2 cellular contexts compared by ENCODE assay signal in the genomic region with DNA sequence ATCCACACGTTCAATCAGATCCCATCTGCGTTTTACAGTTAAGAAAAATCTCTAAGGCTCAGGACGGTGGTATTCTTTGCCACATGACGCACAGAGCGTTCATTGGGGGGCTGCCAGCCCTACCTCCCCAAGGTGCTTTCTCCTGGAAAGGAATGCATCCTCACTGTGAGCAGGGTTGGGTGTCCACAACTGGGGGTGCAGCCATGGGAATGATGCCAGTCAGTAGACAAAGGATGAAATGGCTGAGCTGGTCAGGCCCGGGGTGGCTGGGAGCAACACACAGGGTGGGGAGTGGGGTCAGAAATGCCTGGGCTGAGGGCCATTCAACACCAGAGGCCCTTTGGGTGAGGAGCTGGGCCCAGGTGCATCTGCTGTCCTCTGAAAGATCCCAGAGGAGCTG.
TF ChIP-seq lines count a peak whose summit lies in the region.

No MANE protein-coding gene starts in this region.

TF ChIP-seq in SK-N-SH, 30 proteins besides CTCF, POLR2A, EP300 and RAD21 (continued from another document):
- TF ChIP-seq, protein P1, sequence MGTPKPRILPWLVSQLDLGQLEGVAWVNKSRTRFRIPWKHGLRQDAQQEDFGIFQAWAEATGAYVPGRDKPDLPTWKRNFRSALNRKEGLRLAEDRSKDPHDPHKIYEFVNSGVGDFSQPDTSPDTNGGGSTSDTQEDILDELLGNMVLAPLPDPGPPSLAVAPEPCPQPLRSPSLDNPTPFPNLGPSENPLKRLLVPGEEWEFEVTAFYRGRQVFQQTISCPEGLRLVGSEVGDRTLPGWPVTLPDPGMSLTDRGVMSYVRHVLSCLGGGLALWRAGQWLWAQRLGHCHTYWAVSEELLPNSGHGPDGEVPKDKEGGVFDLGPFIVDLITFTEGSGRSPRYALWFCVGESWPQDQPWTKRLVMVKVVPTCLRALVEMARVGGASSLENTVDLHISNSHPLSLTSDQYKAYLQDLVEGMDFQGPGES (IDR thresholded peaks at IDR 0.05; ENCODE audit: low read depth, low read length), result no peak

TF ChIP-seq in SK-N-SH treated with all-trans-retinoic acid at 6 μM for 48 hours, 23 proteins besides CTCF, POLR2A, EP300 and RAD21 (continued from another document):
- TF ChIP-seq, protein P2, sequence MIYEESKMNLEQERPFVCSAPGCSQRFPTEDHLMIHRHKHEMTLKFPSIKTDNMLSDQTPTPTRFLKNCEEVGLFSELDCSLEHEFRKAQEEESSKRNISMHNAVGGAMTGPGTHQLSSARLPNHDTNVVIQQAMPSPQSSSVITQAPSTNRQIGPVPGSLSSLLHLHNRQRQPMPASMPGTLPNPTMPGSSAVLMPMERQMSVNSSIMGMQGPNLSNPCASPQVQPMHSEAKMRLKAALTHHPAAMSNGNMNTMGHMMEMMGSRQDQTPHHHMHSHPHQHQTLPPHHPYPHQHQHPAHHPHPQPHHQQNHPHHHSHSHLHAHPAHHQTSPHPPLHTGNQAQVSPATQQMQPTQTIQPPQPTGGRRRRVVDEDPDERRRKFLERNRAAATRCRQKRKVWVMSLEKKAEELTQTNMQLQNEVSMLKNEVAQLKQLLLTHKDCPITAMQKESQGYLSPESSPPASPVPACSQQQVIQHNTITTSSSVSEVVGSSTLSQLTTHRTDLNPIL (CRISPR knock-in tag; IDR thresholded peaks at IDR 0.05; ENCODE audit: low read depth), result no peak
- TF ChIP-seq RARB (CRISPR knock-in tag; IDR thresholded peaks at IDR 0.05) (no peak), SNAI2 (CRISPR knock-in tag; IDR thresholded peaks at IDR 0.05) (no peak), ZNF70 (CRISPR knock-in tag; IDR thresholded peaks at IDR 0.05) (no peak), TCF4 (CRISPR knock-in tag; IDR thresholded peaks at IDR 0.05; ENCODE audit: borderline replicate concordance) (no peak)
